In the genomic region with DNA sequence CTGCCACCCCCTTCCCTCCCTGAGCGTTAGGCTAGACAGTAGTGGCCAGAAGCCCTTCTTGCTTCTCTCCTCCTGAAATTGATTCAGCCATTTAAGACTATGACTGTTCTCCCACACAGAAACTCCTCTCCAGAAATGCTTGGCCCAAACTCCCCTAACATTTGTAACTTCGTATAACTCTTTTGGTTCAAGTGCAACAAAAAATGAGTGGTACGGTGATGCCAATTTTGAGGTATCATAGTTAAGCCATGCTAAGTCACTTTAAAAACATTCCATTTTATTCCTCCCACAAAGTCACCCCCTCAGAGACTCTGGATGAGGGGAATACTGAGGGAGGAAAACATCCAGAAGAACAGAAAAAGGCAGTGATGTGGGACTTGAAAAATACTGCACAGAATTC, we compare ENCODE assay signal across 17 cellular contexts. TPM values are rescaled to one million over a fixed set of nuclear protein-coding genes. Genes with fewer than 3 reads are reported as not detected.
DNase-seq lines count a peak whose midpoint lies in the region; ATAC-seq, FAIRE-seq and TF ChIP-seq lines count a peak whose summit lies in the region.
"Had no signal": no experiment of that assay in that cellular context is flagged by ENCODE, and none has a peak within 500 bp of the region (broad histone marks: within the 10 kb centered on the region; RNA-seq: fewer than 3 reads in every experiment).

No MANE protein-coding gene starts in this region.

- H4K20me1 ChIP-seq in IMR-90 (ENCODE audit: insufficient read depth, low read length) (no peaks in the 10 kb centered on the region), astrocyte (ENCODE audit: insufficient read depth, low read length) (no peaks in the 10 kb centered on the region)

- peak overlapping the region in 1 of 2 experiments; percentile 19; a peak in 2 of 4 replicates for H4K8ac ChIP-seq in IMR-90 (ENCODE audit: low read depth in 2 of 2, low read length in 2 of 2)
- H4K8ac ChIP-seq in mesenchymal stem cell (ENCODE audit: low read length), result no peak overlapping the region

- TF ChIP-seq RAD21 in IMR-90 (IDR thresholded peaks at IDR 0.05; ENCODE audit: low read length), result no peak

- 0 out of 2 replicates have a peak overlapping the region, but pooled peaks have one; percentile 30 for H3K4ac ChIP-seq in IMR-90 (ENCODE audit: low read depth, low read length)
- H3K4ac ChIP-seq in mesenchymal stem cell (ENCODE audit: low read depth in 1 of 2, low read length in 2 of 2), result no peak overlapping the region

- peak overlapping the region; percentile 75 for H2BK20ac ChIP-seq in IMR-90 (ENCODE audit: low read depth, low read length)

- no peak overlapping the region for H3K4me2 ChIP-seq in IMR-90 (ENCODE audit: low read depth, low read length)
- peak overlapping the region; percentile 28 for H3K4me2 ChIP-seq in astrocyte (ENCODE audit: low read length)
- H3K4me2 ChIP-seq in mesenchymal stem cell (ENCODE audit: low read length, poor library complexity, severe bottlenecking), result no peak overlapping the region

- H3K27ac Mint-ChIP-seq in astrocyte (ENCODE audit: unreplicated experiment), result peak overlapping the region; percentile 9
- H3K27ac Mint-ChIP-seq: CD8-positive, alpha-beta T cell had no signal

- H2BK12ac ChIP-seq in mesenchymal stem cell (ENCODE audit: low read length in 2 of 2), result no peak overlapping the region

- no peak overlapping the region for H3K14ac ChIP-seq in IMR-90 (replicated peaks; ENCODE audit: low read depth, low read length)
- no peak overlapping the region for H3K14ac ChIP-seq in mesenchymal stem cell (ENCODE audit: low read length in 2 of 2)

- H3K36me3 ChIP-seq in IMR-90 (ENCODE audit: control insufficient read depth, insufficient read depth, low read length), result no peaks in the 10 kb centered on the region
- H3K36me3 ChIP-seq in astrocyte (ENCODE audit: insufficient read depth, low read length), result no peaks in the 10 kb centered on the region
- H3K36me3 ChIP-seq in mesenchymal stem cell (ENCODE audit: control insufficient read depth in 1 of 2, insufficient read depth in 2 of 2, low read depth in 1 of 2, low read length in 2 of 2), result no peaks in the 10 kb centered on the region
- no peaks in the 10 kb centered on the region for H3K36me3 ChIP-seq in BE2C

- WGBS in IMR-90 (ENCODE audit: extremely low coverage in 2 of 2, insufficient read length in 1 of 2), 2 experiments, result no CpG with 5 or more reads among the region's 3 CpGs
- 93% methylated on average over 2 of the region's 3 CpGs for WGBS in mesenchymal stem cell

- no peak overlapping the region for H4K91ac ChIP-seq in IMR-90 (ENCODE audit: insufficient read depth, low read depth, low read length)
- no peak overlapping the region for H4K91ac ChIP-seq in mesenchymal stem cell (ENCODE audit: low read length)

- H2AK5ac ChIP-seq in IMR-90 (ENCODE audit: low read depth, low read length) (0 out of 2 replicates have a peak overlapping the region, but pooled peaks have one; percentile 10), mesenchymal stem cell (ENCODE audit: low read length, severe bottlenecking) (peak overlapping the region; percentile 23)

- H3K9me3 ChIP-seq in IMR-90 (ENCODE audit: control insufficient read depth, insufficient read depth, low read length) (no peaks in the 10 kb centered on the region), astrocyte (ENCODE audit: insufficient read depth, low read depth, low read length) (no peaks in the 10 kb centered on the region), mesenchymal stem cell (ENCODE audit: control insufficient read depth, low read length) (no peaks in the 10 kb centered on the region), BE2C (no peaks in the 10 kb centered on the region)

- no peak overlapping the region for H4K5ac ChIP-seq in IMR-90 (ENCODE audit: low read depth, low read length)

- H3K9ac ChIP-seq in IMR-90 (ENCODE audit: low read depth, low read length) (no peak overlapping the region), astrocyte (ENCODE audit: low read length) (peak overlapping the region; percentile 32), mesenchymal stem cell (ENCODE audit: low read length) (no peak overlapping the region)

- H3K23ac ChIP-seq in IMR-90 (ENCODE audit: low read depth, low read length) (no peak overlapping the region), mesenchymal stem cell (ENCODE audit: low read length in 2 of 2) (no peak overlapping the region)

- H3K4me1 ChIP-seq in IMR-90 (ENCODE audit: control insufficient read depth, insufficient read depth, low read length) (peaks cover 13% of the 10 kb centered on the region), astrocyte (ENCODE audit: insufficient read depth, low read length) (peaks cover 34% of the 10 kb centered on the region), mesenchymal stem cell (ENCODE audit: control insufficient read depth, insufficient read depth, low read depth, low read length) (peaks cover 6% of the 10 kb centered on the region), BE2C (no peaks in the 10 kb centered on the region)

- FAIRE-seq in astrocyte (lab: Jason Lieb, UNC), result no peak
- FAIRE-seq: D721Med had no signal

- no peak overlapping the region for H2AK9ac ChIP-seq in IMR-90 (replicated peaks; ENCODE audit: low read depth, low read length, poor library complexity)

- H3K79me1 ChIP-seq in IMR-90 (ENCODE audit: low read depth in 1 of 2, low read length in 2 of 2) (no peaks in the 10 kb centered on the region), mesenchymal stem cell (replicated peaks; ENCODE audit: low read length, poor library complexity, severe bottlenecking) (no peaks in the 10 kb centered on the region)

- H3K79me2 ChIP-seq in astrocyte (ENCODE audit: insufficient read depth, low read length), result no peaks in the 10 kb centered on the region

- peaks cover 35% of the 10 kb centered on the region for H3K4me1 Mint-ChIP-seq in astrocyte (ENCODE audit: low read depth, unreplicated experiment)

- intact Hi-C loops in IMR-90 (cut with micrococcal nuclease), result no loop called here

- POLR2A ChIA-PET in IMR-90 (lab: Charles Lee; ENCODE audit: unreplicated experiment), result no interaction called here

- no peak overlapping the region for H2AFZ ChIP-seq in IMR-90 (replicated peaks; ENCODE audit: low read length, poor library complexity)
- H2AFZ ChIP-seq in astrocyte (ENCODE audit: low read depth, low read length), result no peak overlapping the region
- no peak overlapping the region for H2AFZ ChIP-seq in mesenchymal stem cell (ENCODE audit: low read depth, low read length)

- H3K9me3 Mint-ChIP-seq in astrocyte (ENCODE audit: unreplicated experiment), result no peaks in the 10 kb centered on the region
- H3K9me3 Mint-ChIP-seq: CD8-positive, alpha-beta T cell had no signal

- peak overlapping the region; percentile 51; the same call in 2 of the 3 replicates for H2BK15ac ChIP-seq in IMR-90 (ENCODE audit: low read depth, low read length)
- no peak overlapping the region for H2BK15ac ChIP-seq in mesenchymal stem cell (ENCODE audit: low read depth, poor library complexity, severe bottlenecking)

- H2BK120ac ChIP-seq in IMR-90 (ENCODE audit: low read depth, low read length) (peak overlapping the region; percentile 10; the same call in 1 of the 2 replicates), mesenchymal stem cell (ENCODE audit: low read depth, low read length) (no peak overlapping the region)

- no peak overlapping the region for H3K4me3 ChIP-seq in IMR-90 (ENCODE audit: insufficient read depth, low read depth, low read length)
- no peak overlapping the region for H3K4me3 ChIP-seq in astrocyte (ENCODE audit: insufficient read depth, low read depth, low read length)
- H3K4me3 ChIP-seq in mesenchymal stem cell (ENCODE audit: insufficient read depth in 1 of 2, low read depth in 1 of 2, low read length in 2 of 2), result no peak overlapping the region
- H3K4me3 ChIP-seq in BE2C (ENCODE audit: low read depth, low read length), result no peak overlapping the region

- peaks cover 2% of the 10 kb centered on the region for H3K36me3 Mint-ChIP-seq in astrocyte (ENCODE audit: low read depth, unreplicated experiment)
- H3K36me3 Mint-ChIP-seq: CD8-positive, alpha-beta T cell had no signal

- BruUV-seq in IMR-90 (replicated peaks; lab: Mats Ljungman, UMichigan), result no TSS peak

- H3K27me3 ChIP-seq in IMR-90 (ENCODE audit: control insufficient read depth, insufficient read depth, low read length), result no peaks in the 10 kb centered on the region
- no peaks in the 10 kb centered on the region for H3K27me3 ChIP-seq in astrocyte (ENCODE audit: insufficient read depth, low read length)
- no peaks in the 10 kb centered on the region for H3K27me3 ChIP-seq in mesenchymal stem cell (ENCODE audit: control insufficient read depth in 1 of 2, insufficient read depth in 1 of 2, low read length in 2 of 2)
- peaks cover 40% of the 10 kb centered on the region for H3K27me3 ChIP-seq in BE2C

- H2BK5ac ChIP-seq in IMR-90 (ENCODE audit: low read depth, low read length, poor library complexity, severe bottlenecking) (no peak overlapping the region), mesenchymal stem cell (ENCODE audit: low read depth, low read length, poor library complexity, severe bottlenecking) (no peak overlapping the region)

- TF ChIP-seq CTCF in IMR-90 (conservative IDR thresholded peaks at IDR 0.05; ENCODE audit: low read depth, low read length) (no peak), astrocyte (IDR thresholded peaks at IDR 0.05; ENCODE audit: insufficient read depth, low read depth, low read length) (no peak), BE2C (IDR thresholded peaks at IDR 0.05; ENCODE audit: low read depth, low read length) (no peak)

- no peak for TF ChIP-seq POLR2A in IMR-90 (IDR thresholded peaks at IDR 0.05; ENCODE audit: low read depth, low read length)

- no peak overlapping the region for H3K4me3 Mint-ChIP-seq in astrocyte (ENCODE audit: unreplicated experiment)
- H3K4me3 Mint-ChIP-seq: CD8-positive, alpha-beta T cell had no signal

- H3K56ac ChIP-seq in IMR-90 (ENCODE audit: extremely low read depth, insufficient read depth, low read length), result no peak overlapping the region

- no peaks in the 10 kb centered on the region for H3K27me3 Mint-ChIP-seq in astrocyte (ENCODE audit: low read depth, unreplicated experiment)

- H3K27ac ChIP-seq in IMR-90 (ENCODE audit: insufficient read depth, low read length), result no peak overlapping the region
- H3K27ac ChIP-seq in astrocyte (ENCODE audit: low read depth, low read length), result peak overlapping the region; percentile 97
- H3K27ac ChIP-seq in mesenchymal stem cell (ENCODE audit: low read length, poor library complexity, severe bottlenecking), result no peak overlapping the region
- H3K27ac ChIP-seq in substantia nigra (ENCODE audit: low read depth, low read length, poor library complexity, severe bottlenecking), result no peak overlapping the region

- dilution Hi-C loops in IMR-90 (cut with HindIII; ENCODE audit: low sequenced_read_pairs, unreplicated experiment), result no loop called here

- ATAC-seq in IMR-90 (ENCODE audit: low read depth), result no peak
- ATAC-seq: CD8-positive, alpha-beta T cell had no signal

- peaks cover 9% of the 10 kb centered on the region for H3K9me1 ChIP-seq in IMR-90 (ENCODE audit: insufficient read depth, low read length)

- CTCF ChIA-PET in IMR-90 (lab: Yijun Ruan, JAX), result no interaction called here

- DNase-seq in IMR-90 (no peak), astrocyte (ENCODE audit: low read depth) (peak; percentile 71), mesenchymal stem cell (no peak), superior temporal gyrus (ENCODE audit: extremely low spot score) (peak; percentile 22), KBM-7 (no peak), substantia nigra (lab: John Stamatoyannopoulos, UW) (no peak), BE2C (no peak)
- DNase-seq: CD8-positive, alpha-beta T cell; DMS79 treated with DMSO at 0.1 percent for 48 hours; KG1; NCI-H1930; NCI-H2171 treated with DMSO at 0.1 percent for 48 hours; NCI-H774; Right ventricle myocardium superior had no signal

- H3K18ac ChIP-seq in IMR-90 (ENCODE audit: low read depth, low read length) (peak overlapping the region; percentile 28; the same call in 1 of the 2 replicates), mesenchymal stem cell (ENCODE audit: low read depth in 1 of 2, low read length in 2 of 2) (no peak overlapping the region)

- in situ Hi-C loops in IMR-90 (cut with MboI; ENCODE audit: low sequenced_read_pairs) (loop anchor here (5.0 kb wide), 2 partner anchors 105 to 155 kb away; a partner anchor contains a TSS), KBM-7 (cut with MboI; ENCODE audit: low pct_unique_long_range_greater_than_20kb, low sequenced_read_pairs) (no loop called here)

RNA-seq across cellular contexts. Expression of a gene that starts 21.1 kb away (rescaled TPM):
- total RNA-seq in IMR-90 (2012; rRNA removed), result under 0.01 TPM in 2 replicates
- polyA plus RNA-seq in IMR-90 (2012; rRNA removed), result 0.03 TPM in 1 of 2 replicates, not detected in the other
- polyA plus RNA-seq in IMR-90 (2012; cell fraction: cytosol; rRNA removed), result under 0.01 and 0.01 TPM in 2 replicates
- 0.01 and 0.05 TPM in 2 replicates for polyA plus RNA-seq in IMR-90 (2012; cell fraction: nucleus; rRNA removed; ENCODE audit: low replicate concordance)
- not detected in 2 replicates for total RNA-seq in astrocyte
- 0.12 TPM for polyA plus RNA-seq in mesenchymal stem cell (2013, experiment 1 of 2)
- polyA plus RNA-seq in mesenchymal stem cell (2013, experiment 2 of 2), result 0.04 TPM
- not detected for polyA plus RNA-seq in BE2C (2012; ENCODE audit: insufficient read depth, insufficient read length, low read depth)
- total RNA-seq: CD8-positive, alpha-beta T cell; NCI-H460 had no signal
- polyA plus RNA-seq: AG04450 had no signal

RNA-seq across cellular contexts. Expression of a gene that starts 35.6 kb away (rescaled TPM):
- 27.8 and 30.0 TPM in 2 replicates for total RNA-seq in IMR-90 (2012; rRNA removed)
- polyA plus RNA-seq in IMR-90 (2012; rRNA removed), result 20.1 and 21.1 TPM in 2 replicates
- 8.5 and 14.8 TPM in 2 replicates for polyA plus RNA-seq in IMR-90 (2012; cell fraction: cytosol; rRNA removed)
- polyA plus RNA-seq in IMR-90 (2012; cell fraction: nucleus; rRNA removed; ENCODE audit: low replicate concordance), result 34.3 and 36.6 TPM in 2 replicates
- 36.8 and 44.9 TPM in 2 replicates for total RNA-seq in astrocyte
- polyA plus RNA-seq in mesenchymal stem cell (2013, experiment 1 of 2), result 58.0 TPM
- polyA plus RNA-seq in mesenchymal stem cell (2013, experiment 2 of 2), result 59.6 TPM
- polyA plus RNA-seq in BE2C (2012; ENCODE audit: insufficient read depth, insufficient read length, low read depth), result 6.0 TPM

Comparison
In these comparisons a context has a peak if more than half of its experiments do, and no peak if none do; other contexts are left out.
1. DNase-seq: peak in astrocyte (single experiment) and superior temporal gyrus (single experiment); none in IMR-90 (single experiment), mesenchymal stem cell (single experiment), KBM-7 (single experiment), substantia nigra (0 of 49) and BE2C (single experiment).